Comparison of ENCODE assay signal across 1 cellular context in the genomic region with DNA sequence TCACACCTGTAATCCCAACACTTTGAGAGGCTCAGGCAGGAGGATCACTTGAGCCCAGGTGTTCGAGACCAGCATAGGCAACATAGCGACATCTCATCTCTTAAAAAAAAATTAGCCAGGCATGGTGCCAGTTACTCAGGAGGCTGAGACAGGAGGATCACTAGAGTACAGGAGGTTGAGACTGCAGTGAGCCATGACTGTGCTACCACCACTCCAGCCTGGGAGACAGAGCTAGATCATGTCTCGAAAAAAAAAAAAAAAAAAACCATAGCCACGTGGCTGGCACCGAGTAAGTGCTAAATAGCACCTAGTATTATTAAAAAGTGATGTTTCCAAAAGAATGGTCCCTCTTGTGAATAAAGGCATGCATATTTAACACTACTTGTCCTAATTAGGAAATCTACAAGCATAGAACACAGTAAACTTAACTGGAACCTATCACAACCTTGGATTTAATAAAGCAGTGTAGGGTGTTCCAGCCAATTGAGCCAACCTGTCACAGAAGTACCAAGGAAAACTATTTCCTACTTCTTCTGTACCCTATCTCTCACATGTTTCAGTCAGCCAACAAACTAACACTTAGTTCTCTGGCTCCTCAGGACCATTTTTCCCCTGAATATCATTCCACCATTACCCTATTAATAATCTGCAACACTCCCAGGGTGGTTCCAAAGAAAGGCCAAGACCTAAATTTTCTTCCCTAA.
TF ChIP-seq lines count a peak whose summit lies in the region.

No MANE protein-coding gene starts in this region.

TF ChIP-seq in K562, 482 proteins besides CTCF, POLR2A, EP300 and RAD21:
- no peak for TF ChIP-seq FOXJ3 (CRISPR knock-in tag; IDR thresholded peaks at IDR 0.05)
- peak; percentile 31; the same call in 1 of the 2 replicates for TF ChIP-seq ZNF384 (IDR thresholded peaks at IDR 0.05; ENCODE audit: low read depth, low read length)
- no peak for TF ChIP-seq ESRRA (IDR thresholded peaks at IDR 0.05; ENCODE audit: borderline replicate concordance, low read depth)
- TF ChIP-seq ZNF77 (CRISPR knock-in tag; IDR thresholded peaks at IDR 0.05): no peak
